In the genomic region with DNA sequence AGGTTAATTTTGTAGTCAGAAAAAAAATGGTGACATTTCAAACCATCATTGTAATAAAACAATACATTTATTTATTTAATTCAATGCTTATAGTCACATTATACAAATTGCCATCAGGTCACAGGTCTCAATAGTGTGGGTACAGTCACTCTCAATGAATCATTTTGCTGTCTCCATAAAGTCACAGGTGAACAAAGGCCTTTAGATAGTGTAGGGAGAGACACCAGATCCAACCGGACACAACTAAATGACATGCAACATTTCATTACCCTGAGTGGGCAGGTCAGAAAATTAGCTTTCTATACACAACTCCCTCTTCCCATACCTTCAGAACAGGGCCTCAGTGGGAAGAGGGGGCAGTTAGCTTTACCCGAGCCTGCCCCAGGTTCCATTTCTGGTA, we compare ENCODE assay signal across 1 cellular context.
TF ChIP-seq lines count a peak whose summit lies in the region.

No MANE protein-coding gene starts in this region.

TF ChIP-seq in GM23338, 12 proteins besides CTCF, POLR2A, EP300 and RAD21 (continued from another document):
- TF ChIP-seq, protein P1, sequence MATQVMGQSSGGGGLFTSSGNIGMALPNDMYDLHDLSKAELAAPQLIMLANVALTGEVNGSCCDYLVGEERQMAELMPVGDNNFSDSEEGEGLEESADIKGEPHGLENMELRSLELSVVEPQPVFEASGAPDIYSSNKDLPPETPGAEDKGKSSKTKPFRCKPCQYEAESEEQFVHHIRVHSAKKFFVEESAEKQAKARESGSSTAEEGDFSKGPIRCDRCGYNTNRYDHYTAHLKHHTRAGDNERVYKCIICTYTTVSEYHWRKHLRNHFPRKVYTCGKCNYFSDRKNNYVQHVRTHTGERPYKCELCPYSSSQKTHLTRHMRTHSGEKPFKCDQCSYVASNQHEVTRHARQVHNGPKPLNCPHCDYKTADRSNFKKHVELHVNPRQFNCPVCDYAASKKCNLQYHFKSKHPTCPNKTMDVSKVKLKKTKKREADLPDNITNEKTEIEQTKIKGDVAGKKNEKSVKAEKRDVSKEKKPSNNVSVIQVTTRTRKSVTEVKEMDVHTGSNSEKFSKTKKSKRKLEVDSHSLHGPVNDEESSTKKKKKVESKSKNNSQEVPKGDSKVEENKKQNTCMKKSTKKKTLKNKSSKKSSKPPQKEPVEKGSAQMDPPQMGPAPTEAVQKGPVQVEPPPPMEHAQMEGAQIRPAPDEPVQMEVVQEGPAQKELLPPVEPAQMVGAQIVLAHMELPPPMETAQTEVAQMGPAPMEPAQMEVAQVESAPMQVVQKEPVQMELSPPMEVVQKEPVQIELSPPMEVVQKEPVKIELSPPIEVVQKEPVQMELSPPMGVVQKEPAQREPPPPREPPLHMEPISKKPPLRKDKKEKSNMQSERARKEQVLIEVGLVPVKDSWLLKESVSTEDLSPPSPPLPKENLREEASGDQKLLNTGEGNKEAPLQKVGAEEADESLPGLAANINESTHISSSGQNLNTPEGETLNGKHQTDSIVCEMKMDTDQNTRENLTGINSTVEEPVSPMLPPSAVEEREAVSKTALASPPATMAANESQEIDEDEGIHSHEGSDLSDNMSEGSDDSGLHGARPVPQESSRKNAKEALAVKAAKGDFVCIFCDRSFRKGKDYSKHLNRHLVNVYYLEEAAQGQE (IDR thresholded peaks at IDR 0.05; ENCODE audit: unreplicated experiment): no peak
- no peak for TF ChIP-seq ZNF331 (CRISPR knock-in tag; IDR thresholded peaks at IDR 0.05; ENCODE audit: low read depth)
- no peak for TF ChIP-seq STAT1 (IDR thresholded peaks at IDR 0.05; ENCODE audit: unreplicated experiment)
- TF ChIP-seq NANOG (IDR thresholded peaks at IDR 0.05; ENCODE audit: borderline replicate concordance): no peak
- no peak for TF ChIP-seq POLR2AphosphoS5 (IDR thresholded peaks at IDR 0.05; ENCODE audit: low read depth)
